10 cellular contexts compared by ENCODE assay signal in the genomic region with DNA sequence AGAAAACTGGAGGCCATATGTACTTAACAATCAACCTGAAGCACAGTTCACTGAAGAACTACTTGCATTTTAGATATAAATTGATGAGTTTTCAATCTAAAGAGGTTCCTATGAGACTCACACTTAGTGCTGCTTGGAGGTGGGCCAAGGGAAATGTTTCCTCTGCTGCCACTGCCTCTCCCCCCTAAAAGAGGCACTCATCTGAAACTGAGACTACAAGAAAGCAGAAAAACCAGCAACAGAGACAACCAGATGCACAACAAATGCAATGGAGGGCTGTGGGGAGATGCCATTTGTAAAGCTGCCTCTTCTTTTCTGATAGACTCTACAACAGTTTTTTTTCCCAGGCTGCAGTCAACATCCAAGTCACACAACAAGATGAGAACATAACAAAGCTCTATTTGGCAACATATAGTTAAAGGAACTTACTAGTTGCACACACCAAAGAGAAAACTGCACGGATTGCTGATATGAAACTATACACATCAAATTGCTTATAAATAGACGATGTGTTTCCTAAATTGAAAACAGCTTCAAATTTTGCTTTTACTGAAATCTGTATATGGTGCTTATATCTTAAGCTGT. TPM values are rescaled to one million over a fixed set of nuclear protein-coding genes. Genes with fewer than 3 reads are reported as not detected.
DNase-seq lines count a peak whose midpoint lies in the region; ATAC-seq and TF ChIP-seq lines count a peak whose summit lies in the region.
"Had no signal": no experiment of that assay in that cellular context is flagged by ENCODE, and none has a peak within 500 bp of the region (broad histone marks: within the 10 kb centered on the region; RNA-seq: fewer than 3 reads in every experiment).

No MANE protein-coding gene starts in this region.

- DNase-seq in activated CD8-positive, alpha-beta T cell treated with anti-CD3 and anti-CD28 coated beads for 36 hours, result peak; percentile 53
- DNase-seq in osteoblast (ENCODE audit: insufficient read length, low spot score, missing footprints) (no peak), sigmoid colon (no peak)
- DNase-seq in activated CD4-positive, alpha-beta memory T cell treated with anti-CD3 and anti-CD28 coated beads for 36 hours, result no peak
- DNase-seq: NCI-H1092 had no signal

- ATAC-seq in GM18511 (IDR thresholded peaks at IDR 0.05; ENCODE audit: unreplicated experiment), result peak; percentile 58
- ATAC-seq in activated CD8-positive, alpha-beta T cell treated with anti-CD3 and anti-CD28 coated beads for 36 hours, result peak; percentile 80
- no peak for ATAC-seq in GM21526 (IDR thresholded peaks at IDR 0.05; ENCODE audit: low FRiP score, unreplicated experiment)

- peaks cover 0 to 6% of the 10 kb centered on the region in 2 experiments; a peak in 2 of 3 replicates for H3K36me3 ChIP-seq in HEK293 (ENCODE audit: control insufficient read depth in 2 of 2, insufficient read depth in 1 of 2, low read length in 2 of 2)
- no peaks in the 10 kb centered on the region for H3K36me3 ChIP-seq in osteoblast (ENCODE audit: insufficient read depth, low read length)
- no peaks in the 10 kb centered on the region for H3K36me3 ChIP-seq in sigmoid colon

- H3K9me3 Mint-ChIP-seq in activated CD8-positive, alpha-beta T cell treated with anti-CD3 and anti-CD28 coated beads for 36 hours, result no peaks in the 10 kb centered on the region
- no peaks in the 10 kb centered on the region for H3K9me3 Mint-ChIP-seq in activated CD4-positive, alpha-beta memory T cell treated with anti-CD3 and anti-CD28 coated beads for 36 hours
- H3K9me3 Mint-ChIP-seq: stimulated activated naive CD8-positive, alpha-beta T cell treated with anti-CD3 and anti-CD28 coated beads, Interleukin-15, Interleukin-2, amounts not matched to agents 100 ng/mL and 50 ng/mL, for 24 hours had no signal

- WGBS in sigmoid colon, 2 donors, result 23 to 38% methylated on average over 2 of the region's 2 CpGs

- POLR2A ChIA-PET in HEK293 (lab: Yijun Ruan, JAX), result interaction anchor here (3.3 kb wide), 1 partner anchor 11 kb away, joined by 13 read pairs; a partner anchor contains a TSS
- POLR2A ChIA-PET in activated CD8-positive, alpha-beta T cell treated with anti-CD3 and anti-CD28 coated beads for 36 hours (lab: Charles Lee), result interaction anchor here (1.0 to 6.3 kb wide), 5 partner anchors 11 to 71 kb away, joined by 3 to 44 read pairs (median 4); a partner anchor contains a TSS
- POLR2A ChIA-PET in activated CD4-positive, alpha-beta memory T cell treated with anti-CD3 and anti-CD28 coated beads for 36 hours (lab: Charles Lee), result no interaction called here

- intact Hi-C loops in activated CD8-positive, alpha-beta T cell treated with anti-CD3 and anti-CD28 coated beads for 36 hours (cut with micrococcal nuclease), result no loop called here
- intact Hi-C loops in sigmoid colon (cut with DNase I), result loop anchor here (10.0 kb wide), 1 partner anchor 155 kb away; a partner anchor contains a TSS
- intact Hi-C loops in activated CD4-positive, alpha-beta memory T cell treated with anti-CD3 and anti-CD28 coated beads for 36 hours (cut with micrococcal nuclease), result no loop called here

- H3K4me3 ChIP-seq in HEK293 (ENCODE audit: low read depth, low read length) (no peak overlapping the region), osteoblast (ENCODE audit: insufficient read depth, low read length) (no peak overlapping the region), sigmoid colon (no peak overlapping the region)
- H3K4me3 ChIP-seq: smooth muscle cell had no signal

- H3K9me3 ChIP-seq in HEK293 (ENCODE audit: control insufficient read depth, insufficient read depth, low read depth, low read length) (no peaks in the 10 kb centered on the region), osteoblast (ENCODE audit: low read depth, low read length) (no peaks in the 10 kb centered on the region), sigmoid colon (no peaks in the 10 kb centered on the region)

- peak overlapping the region; percentile 1 for H3K4me2 ChIP-seq in osteoblast (ENCODE audit: insufficient read depth, low read length)
- H3K4me2 ChIP-seq: smooth muscle cell had no signal

- H3K4me3 Mint-ChIP-seq in activated CD8-positive, alpha-beta T cell treated with anti-CD3 and anti-CD28 coated beads for 36 hours, result peak overlapping the region; percentile 8
- H3K4me3 Mint-ChIP-seq in activated CD4-positive, alpha-beta memory T cell treated with anti-CD3 and anti-CD28 coated beads for 36 hours, result no peak overlapping the region
- H3K4me3 Mint-ChIP-seq: stimulated activated naive CD8-positive, alpha-beta T cell treated with anti-CD3 and anti-CD28 coated beads, Interleukin-15, Interleukin-2, amounts not matched to agents 100 ng/mL and 50 ng/mL, for 24 hours had no signal

- peaks cover 53% of the 10 kb centered on the region for H3K4me1 ChIP-seq in HEK293 (ENCODE audit: control insufficient read depth, insufficient read depth, low read length)
- H3K4me1 ChIP-seq in osteoblast (ENCODE audit: insufficient read depth, low read length), result peaks cover 36% of the 10 kb centered on the region
- peaks cover 0 to 73% (median 53%) of the 10 kb centered on the region in 4 donors for H3K4me1 ChIP-seq in sigmoid colon

- TF ChIP-seq CTCF in HEK293 (tag by site-specific recombination; IDR thresholded peaks at IDR 0.05) (no peak), osteoblast (IDR thresholded peaks at IDR 0.05; ENCODE audit: extremely low read depth, low read depth, low read length) (no peak), sigmoid colon (IDR thresholded peaks at IDR 0.05) (no peak)
- TF ChIP-seq CTCF in activated CD8-positive, alpha-beta T cell treated with anti-CD3 and anti-CD28 coated beads for 36 hours (IDR thresholded peaks at IDR 0.05), result no peak

- peaks cover 80% of the 10 kb centered on the region for H3K79me2 ChIP-seq in osteoblast (ENCODE audit: insufficient read depth, low read length)

- CTCF ChIA-PET in HEK293 (lab: Yijun Ruan, JAX), result interaction anchor here (0.7 to 1.5 kb wide), 6 partner anchors 9 to 484 kb away, joined by 3 to 7 read pairs (median 5); no protein-coding TSS in a partner anchor
- CTCF ChIA-PET in activated CD8-positive, alpha-beta T cell treated with anti-CD3 and anti-CD28 coated beads for 36 hours (lab: Charles Lee), result interaction anchor here (1.2 to 3.4 kb wide), 9 partner anchors 10 to 483 kb away, joined by 3 to 18 read pairs (median 4); no protein-coding TSS in a partner anchor
- CTCF ChIA-PET in activated CD4-positive, alpha-beta memory T cell treated with anti-CD3 and anti-CD28 coated beads for 36 hours (lab: Charles Lee), result interaction anchor here (1.1 to 3.1 kb wide), 5 partner anchors 14 to 86 kb away, joined by 3 to 12 read pairs (median 7); no protein-coding TSS in a partner anchor

- peak overlapping the region; percentile 10 for H3K27ac Mint-ChIP-seq in activated CD8-positive, alpha-beta T cell treated with anti-CD3 and anti-CD28 coated beads for 36 hours
- H3K27ac Mint-ChIP-seq in activated CD4-positive, alpha-beta memory T cell treated with anti-CD3 and anti-CD28 coated beads for 36 hours, result no peak overlapping the region

- TF ChIP-seq EP300 in sigmoid colon (IDR thresholded peaks at IDR 0.05), result no peak

- TF ChIP-seq POLR2A in sigmoid colon (IDR thresholded peaks at IDR 0.05), result no peak

- peaks cover 51% of the 10 kb centered on the region for H3K4me1 Mint-ChIP-seq in activated CD8-positive, alpha-beta T cell treated with anti-CD3 and anti-CD28 coated beads for 36 hours (ENCODE audit: low read depth)
- H3K4me1 Mint-ChIP-seq in activated CD4-positive, alpha-beta memory T cell treated with anti-CD3 and anti-CD28 coated beads for 36 hours (ENCODE audit: low read depth), result peaks cover 40% of the 10 kb centered on the region

- H3K27ac ChIP-seq in HEK293 (ENCODE audit: extremely low read depth, low read depth, low read length), result no peak overlapping the region
- no peak overlapping the region for H3K27ac ChIP-seq in osteoblast (ENCODE audit: low read depth, low read length)
- peak overlapping the region in 1 of 4 donors; percentile 63 for H3K27ac ChIP-seq in sigmoid colon

- H2AFZ ChIP-seq in osteoblast (ENCODE audit: low read length), result no peak overlapping the region

- H3K27me3 ChIP-seq in osteoblast (ENCODE audit: insufficient read depth, low read length) (no peaks in the 10 kb centered on the region), sigmoid colon (no peaks in the 10 kb centered on the region)

- H4K20me1 ChIP-seq in osteoblast (ENCODE audit: insufficient read depth, low read length), result peaks cover 33% of the 10 kb centered on the region

- no peaks in the 10 kb centered on the region for H3K36me3 Mint-ChIP-seq in activated CD8-positive, alpha-beta T cell treated with anti-CD3 and anti-CD28 coated beads for 36 hours (ENCODE audit: low read depth)
- H3K36me3 Mint-ChIP-seq in activated CD4-positive, alpha-beta memory T cell treated with anti-CD3 and anti-CD28 coated beads for 36 hours, result no peaks in the 10 kb centered on the region

- H3K27me3 Mint-ChIP-seq in activated CD8-positive, alpha-beta T cell treated with anti-CD3 and anti-CD28 coated beads for 36 hours, result no peaks in the 10 kb centered on the region
- no peaks in the 10 kb centered on the region for H3K27me3 Mint-ChIP-seq in activated CD4-positive, alpha-beta memory T cell treated with anti-CD3 and anti-CD28 coated beads for 36 hours
- H3K27me3 Mint-ChIP-seq: stimulated activated naive CD8-positive, alpha-beta T cell treated with anti-CD3 and anti-CD28 coated beads, Interleukin-15, Interleukin-2, amounts not matched to agents 100 ng/mL and 50 ng/mL, for 24 hours had no signal

TF ChIP-seq in HEK293, 187 proteins besides CTCF, POLR2A, EP300 and RAD21:
- TF ChIP-seq ZNF354C (tag by site-specific recombination; IDR thresholded peaks at IDR 0.05; ENCODE audit: borderline replicate concordance, low read depth), result no peak
- TF ChIP-seq, protein P1, sequence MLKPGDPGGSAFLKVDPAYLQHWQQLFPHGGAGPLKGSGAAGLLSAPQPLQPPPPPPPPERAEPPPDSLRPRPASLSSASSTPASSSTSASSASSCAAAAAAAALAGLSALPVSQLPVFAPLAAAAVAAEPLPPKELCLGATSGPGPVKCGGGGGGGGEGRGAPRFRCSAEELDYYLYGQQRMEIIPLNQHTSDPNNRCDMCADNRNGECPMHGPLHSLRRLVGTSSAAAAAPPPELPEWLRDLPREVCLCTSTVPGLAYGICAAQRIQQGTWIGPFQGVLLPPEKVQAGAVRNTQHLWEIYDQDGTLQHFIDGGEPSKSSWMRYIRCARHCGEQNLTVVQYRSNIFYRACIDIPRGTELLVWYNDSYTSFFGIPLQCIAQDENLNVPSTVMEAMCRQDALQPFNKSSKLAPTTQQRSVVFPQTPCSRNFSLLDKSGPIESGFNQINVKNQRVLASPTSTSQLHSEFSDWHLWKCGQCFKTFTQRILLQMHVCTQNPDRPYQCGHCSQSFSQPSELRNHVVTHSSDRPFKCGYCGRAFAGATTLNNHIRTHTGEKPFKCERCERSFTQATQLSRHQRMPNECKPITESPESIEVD (tag by site-specific recombination; IDR thresholded peaks at IDR 0.05), result 0 out of 2 replicates have a peak, but pooled peaks have one; percentile 20
- TF ChIP-seq ZNF266 (tag by site-specific recombination; IDR thresholded peaks at IDR 0.05; ENCODE audit: low read depth), result no peak

RNA-seq across cellular contexts. Expression of a gene that starts 11.1 kb away (rescaled TPM):
- 10 to 100 TPM; 25.6 to 27.0 TPM for total RNA-seq in activated CD8-positive, alpha-beta T cell treated with anti-CD3 and anti-CD28 coated beads for 36 hours
- total RNA-seq in osteoblast, result 203 and 235 TPM in 2 replicates
- 100 to 1,000 TPM; 129 to 220 (median 157) TPM for total RNA-seq in sigmoid colon
- 100 to 1,000 TPM; 147 to 402 (median 255) TPM for polyA plus RNA-seq in sigmoid colon
- 10 to 100 TPM; 28.9 to 29.1 TPM for total RNA-seq in activated CD4-positive, alpha-beta memory T cell treated with anti-CD3 and anti-CD28 coated beads for 36 hours
